Comparison of ENCODE assay signal across 15 cellular contexts in genomic region chr1:170697338-170697715, GRCh38. TPM values are rescaled to one million over a fixed set of nuclear protein-coding genes. Genes with fewer than 3 reads are reported as not detected.
DNase-seq lines count a peak whose midpoint lies in the region; ATAC-seq and TF ChIP-seq lines count a peak whose summit lies in the region.
"Had no signal": no experiment of that assay in that cellular context is flagged by ENCODE, and none has a peak within 500 bp of the region (broad histone marks: within the 10 kb centered on the region; RNA-seq: fewer than 3 reads in every experiment).

No MANE protein-coding gene starts in this region.

- H3K27ac Mint-ChIP-seq in HFFc6, result peak overlapping the region; percentile 44; the same call in 1 of the 2 replicates
- H3K27ac Mint-ChIP-seq in glutamatergic neuron (ENCODE audit: unreplicated experiment), result no peak overlapping the region
- H3K27ac Mint-ChIP-seq: CD4-positive, alpha-beta memory T cell had no signal

- DNase-seq in A673 (ENCODE audit: low spot score) (no peak), HFFc6 (no peak), brain microvascular endothelial cell (no peak), psoas muscle (no peak), glutamatergic neuron (no peak)
- DNase-seq: BE2C; CD4-positive, alpha-beta memory T cell; DND-41; GDM1; SIG-M5 had no signal

- no peaks in the 10 kb centered on the region for H3K9me3 ChIP-seq in A673 (ENCODE audit: low read depth, low read length, poor library complexity, severe bottlenecking)
- no peaks in the 10 kb centered on the region for H3K9me3 ChIP-seq in psoas muscle
- H3K9me3 ChIP-seq: BE2C had no signal

- in situ Hi-C loops in brain microvascular endothelial cell (cut with HindIII; ENCODE audit: low pct_ligation_motif_present, low sequenced_read_pairs), result no loop called here

- POLR2A ChIA-PET in A673 (lab: Charles Lee; ENCODE audit: low non-redundant PET), result no interaction called here

- H3K4me1 ChIP-seq in A673 (ENCODE audit: insufficient read depth, low read length, poor library complexity, severe bottlenecking), result peaks cover 40% of the 10 kb centered on the region
- H3K4me1 ChIP-seq in psoas muscle, result peaks cover 76% of the 10 kb centered on the region
- H3K4me1 ChIP-seq: BE2C had no signal

- H3K4me3 Mint-ChIP-seq in HFFc6 (no peak overlapping the region), glutamatergic neuron (ENCODE audit: unreplicated experiment) (no peak overlapping the region)
- H3K4me3 Mint-ChIP-seq: CD4-positive, alpha-beta memory T cell had no signal

- intact Hi-C loops in A673 (cut with micrococcal nuclease; ENCODE audit: unreplicated experiment) (no loop called here), psoas muscle (cut with DNase I) (no loop called here)

- ATAC-seq in psoas muscle (no peak), GM19463 (IDR thresholded peaks at IDR 0.05; ENCODE audit: unreplicated experiment) (no peak), HG03439 (IDR thresholded peaks at IDR 0.05; ENCODE audit: unreplicated experiment) (no peak)
- ATAC-seq: HCT116 had no signal

- CTCF ChIA-PET in A673 (lab: Charles Lee), result no interaction called here

- H3K9me3 Mint-ChIP-seq in HFFc6 (no peaks in the 10 kb centered on the region), glutamatergic neuron (ENCODE audit: unreplicated experiment) (no peaks in the 10 kb centered on the region)
- H3K9me3 Mint-ChIP-seq: CD4-positive, alpha-beta memory T cell had no signal

- H3K36me3 ChIP-seq in A673 (ENCODE audit: insufficient read depth, low read length, poor library complexity, severe bottlenecking) (no peaks in the 10 kb centered on the region), brain microvascular endothelial cell (replicated peaks) (no peaks in the 10 kb centered on the region), psoas muscle (ENCODE audit: insufficient read depth in 1 of 2, low read depth in 1 of 2) (no peaks in the 10 kb centered on the region)
- H3K36me3 ChIP-seq: BE2C had no signal

- H3K36me3 Mint-ChIP-seq in HFFc6 (ENCODE audit: low read depth) (peaks cover 54% of the 10 kb centered on the region), glutamatergic neuron (ENCODE audit: unreplicated experiment) (no peaks in the 10 kb centered on the region)
- H3K36me3 Mint-ChIP-seq: CD4-positive, alpha-beta memory T cell had no signal

- H3K4me3 ChIP-seq in A673 (ENCODE audit: low read depth, low read length, poor library complexity, severe bottlenecking), result no peak overlapping the region
- H3K4me3 ChIP-seq in brain microvascular endothelial cell (ENCODE audit: low read depth, low read length), result no peak overlapping the region
- no peak overlapping the region for H3K4me3 ChIP-seq in psoas muscle

- TF ChIP-seq CTCF in A673 (conservative IDR thresholded peaks at IDR 0.05; ENCODE audit: low read depth, low read length), result no peak
- no peak for TF ChIP-seq CTCF in HFFc6 (IDR thresholded peaks at IDR 0.05)
- no peak for TF ChIP-seq CTCF in brain microvascular endothelial cell (IDR thresholded peaks at IDR 0.05; ENCODE audit: low read depth, low read length, missing control alignments)
- TF ChIP-seq CTCF in psoas muscle (IDR thresholded peaks at IDR 0.05), result no peak
- no peak for TF ChIP-seq CTCF in glutamatergic neuron (IDR thresholded peaks at IDR 0.05; ENCODE audit: partially characterized antibody, unreplicated experiment)

- H3K4me1 Mint-ChIP-seq in HFFc6 (ENCODE audit: low read depth) (peaks cover 98% of the 10 kb centered on the region), glutamatergic neuron (ENCODE audit: low read depth, unreplicated experiment) (no peaks in the 10 kb centered on the region)
- H3K4me1 Mint-ChIP-seq: CD4-positive, alpha-beta memory T cell had no signal

- no TSS peak for BruUV-seq in A673 (replicated peaks; lab: Mats Ljungman, UMichigan)

- H3K27me3 Mint-ChIP-seq in HFFc6 (ENCODE audit: insufficient read depth) (no peaks in the 10 kb centered on the region; the same call in 1 of the 2 replicates), glutamatergic neuron (ENCODE audit: unreplicated experiment) (no peaks in the 10 kb centered on the region)

- H3K27me3 ChIP-seq in A673 (replicated peaks; ENCODE audit: insufficient read depth, low read depth, low read length, poor library complexity) (no peaks in the 10 kb centered on the region), brain microvascular endothelial cell (replicated peaks) (no peaks in the 10 kb centered on the region), psoas muscle (ENCODE audit: insufficient read depth in 3 of 3, low read length in 2 of 3) (no peaks in the 10 kb centered on the region)

- peak overlapping the region; percentile 29 for H3K27ac ChIP-seq in A673 (ENCODE audit: low read depth, low read length, poor library complexity, severe bottlenecking)
- peak overlapping the region; percentile 61 for H3K27ac ChIP-seq in brain microvascular endothelial cell
- H3K27ac ChIP-seq in psoas muscle, result peak overlapping the region; percentile 82

RNA-seq across cellular contexts. Expression of gene PRRX1, which starts 33.4 kb away (rescaled TPM):
- total RNA-seq in A673 (2021), result 4.5 and 5.6 TPM in 2 replicates
- total RNA-seq in HFFc6 (2021; fragmentation: NEBNext Ultra II Directional; extraction: Animal tissue kit (Norgen Biotek cat#: 25700)), result 100 to 1,000 TPM; 151 to 310 (median 270) TPM
- total RNA-seq in psoas muscle, result 100 to 1,000 TPM in 3 of 4 donors, 10 to 100 TPM in 1; 61.4 to 256 (median 116) TPM
- 10 to 100 TPM; 27.7 to 64.1 (median 53.7) TPM for polyA plus RNA-seq in psoas muscle
- total RNA-seq in glutamatergic neuron (ENCODE audit: unreplicated experiment), result not detected
- total RNA-seq: CD4-positive, alpha-beta memory T cell; HT1080; NCI-H460 had no signal
- polyA plus RNA-seq: CD4-positive, alpha-beta memory T cell had no signal

Comparison
In these comparisons a context has a peak if more than half of its experiments do, and no peak if none do; other contexts are left out.
1. H3K27ac ChIP-seq: peak in every context shown above with its lines; median percentile 82 in psoas muscle; 61 in brain microvascular endothelial cell; 29 in A673.